In the genomic region with DNA sequence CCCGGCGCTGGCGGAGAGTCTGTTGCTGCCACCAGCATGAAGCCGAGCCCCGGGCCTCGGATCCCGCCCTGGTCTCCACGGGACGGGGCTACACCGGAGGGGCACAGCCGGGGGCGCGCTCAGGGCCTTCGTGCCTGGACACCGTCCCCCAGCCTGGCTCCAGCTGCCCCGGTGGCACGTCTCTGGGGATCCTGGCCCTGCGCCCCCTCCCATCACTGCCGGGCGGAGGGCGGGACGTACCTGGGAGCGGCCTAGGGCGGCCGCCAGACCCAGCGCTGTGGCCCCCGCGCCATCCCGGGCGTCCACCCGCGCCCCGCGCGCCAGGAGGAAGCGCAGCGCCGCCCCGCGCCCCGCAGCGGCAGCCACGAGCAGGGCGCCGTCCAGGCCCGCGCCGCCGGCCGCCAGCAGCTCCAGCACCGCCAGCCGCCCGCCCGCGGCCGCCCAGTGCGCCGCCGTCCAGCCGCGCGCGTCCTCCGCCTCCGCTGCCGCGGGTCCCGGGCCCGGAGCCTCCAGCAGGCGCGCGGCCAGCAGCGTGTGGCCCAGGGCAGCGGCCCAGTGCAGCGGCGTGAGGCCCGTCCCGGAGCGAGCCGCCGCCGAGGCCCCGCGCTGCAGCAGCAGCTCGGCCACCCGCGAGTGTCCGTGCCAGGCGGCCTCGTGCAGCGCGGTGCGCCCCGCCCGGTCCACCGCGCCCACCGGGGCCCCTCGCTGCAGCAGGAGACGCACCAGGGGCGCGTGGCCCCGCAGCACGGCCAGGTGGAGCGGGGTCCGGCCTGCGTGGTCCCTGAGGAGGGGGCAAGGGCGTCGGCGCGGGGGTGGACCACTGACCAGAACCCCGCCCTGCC, we compare ENCODE assay signal across 9 cellular contexts. TPM values are rescaled to one million over a fixed set of nuclear protein-coding genes. Genes with fewer than 3 reads are reported as not detected.
A peak's percentile ranks its signal among the peaks of the same experiment; 100 is the strongest.
DNase-seq lines count a peak whose midpoint lies in the region; ATAC-seq lines count a peak whose summit lies in the region.
"Had no signal": no experiment of that assay in that cellular context is flagged by ENCODE, and none has a peak within 500 bp of the region (broad histone marks: within the 10 kb centered on the region; RNA-seq: fewer than 3 reads in every experiment).

No MANE protein-coding gene starts in this region.

- no peaks in the 10 kb centered on the region for H3K4me1 ChIP-seq in thymus (ENCODE audit: control insufficient read depth, insufficient read depth, low read length)

- H3K36me3 ChIP-seq in thymus (ENCODE audit: control insufficient read depth, insufficient read depth) = no peaks in the 10 kb centered on the region

- DNase-seq in NCI-H82 (lab: John Stamatoyannopoulos, UW) = peak; percentile 63
- no peak for DNase-seq in NCI-H82 treated with DMSO at 0.1 percent for 48 hours (lab: John Stamatoyannopoulos, UW; ENCODE audit: unreplicated experiment)
- DNase-seq in ecto neural progenitor cell (ENCODE audit: low spot score) = peak; percentile 67
- DNase-seq in lung microvascular endothelial cell (ENCODE audit: low read depth in 2 of 2) = peak; percentile 36 to 56
- DNase-seq in stimulated activated CD4-positive, alpha-beta T cell treated with anti-CD3 and anti-CD28 coated beads, Interleukin-2, amount 100 ng/mL, for 48 hours = no peak

- ATAC-seq in GM21381 (IDR thresholded peaks at IDR 0.05; ENCODE audit: unreplicated experiment) = no peak
- ATAC-seq in HG02981 (IDR thresholded peaks at IDR 0.05; ENCODE audit: unreplicated experiment) = no peak

- H3K4me3 ChIP-seq in thymus (ENCODE audit: low read length) = peak overlapping the region; percentile 23

- H3K9me3 ChIP-seq in thymus (ENCODE audit: control insufficient read depth) = no peaks in the 10 kb centered on the region

- peaks cover 24% of the 10 kb centered on the region for H3K27me3 ChIP-seq in thymus (ENCODE audit: control insufficient read depth, insufficient read depth)

- 33% methylated on average over 112 of the region's 112 CpGs for WGBS in thymus

- H3K27ac ChIP-seq in thymus (ENCODE audit: low read depth) = no peak overlapping the region

RNA-seq across cellular contexts. Expression of gene ANKRD65, which starts 1.0 kb away (rescaled TPM):
- under 0.01 and 0.22 TPM in 2 replicates for total RNA-seq in lung microvascular endothelial cell
- polyA plus RNA-seq in thymus = 16.0 TPM

RNA-seq across cellular contexts. Expression of gene MRPL20, which starts 12.9 kb away (rescaled TPM):
- total RNA-seq in lung microvascular endothelial cell = 79.8 and 90.2 TPM in 2 replicates
- 140 TPM for polyA plus RNA-seq in thymus

RNA-seq across cellular contexts. Expression of gene VWA1, which starts 15.5 kb away (rescaled TPM):
- total RNA-seq in lung microvascular endothelial cell = 2.2 and 5.0 TPM in 2 replicates
- polyA plus RNA-seq in thymus = 16.8 TPM

RNA-seq across cellular contexts. Expression of gene CCNL2, which starts 20.9 kb away (rescaled TPM):
- total RNA-seq in lung microvascular endothelial cell = 36.0 and 57.9 TPM in 2 replicates
- 340 TPM for polyA plus RNA-seq in thymus

RNA-seq across cellular contexts. Expression of gene ATAD3C, which starts 29.5 kb away (rescaled TPM):
- total RNA-seq in lung microvascular endothelial cell = under 0.01 TPM in 2 replicates
- polyA plus RNA-seq in thymus = 2.8 TPM
- total RNA-seq: cerebellum had no signal

Comparison
In these comparisons a context has a peak if more than half of its experiments do, and no peak if none do; other contexts are left out.
1. DNase-seq: peak in NCI-H82 (single experiment), ecto neural progenitor cell (single experiment) and lung microvascular endothelial cell (2 of 2); none in NCI-H82 treated with DMSO at 0.1 percent for 48 hours (single experiment) and stimulated activated CD4-positive, alpha-beta T cell treated with anti-CD3 and anti-CD28 coated beads, Interleukin-2, amount 100 ng/mL, for 48 hours (0 of 2).